In the genomic region with DNA sequence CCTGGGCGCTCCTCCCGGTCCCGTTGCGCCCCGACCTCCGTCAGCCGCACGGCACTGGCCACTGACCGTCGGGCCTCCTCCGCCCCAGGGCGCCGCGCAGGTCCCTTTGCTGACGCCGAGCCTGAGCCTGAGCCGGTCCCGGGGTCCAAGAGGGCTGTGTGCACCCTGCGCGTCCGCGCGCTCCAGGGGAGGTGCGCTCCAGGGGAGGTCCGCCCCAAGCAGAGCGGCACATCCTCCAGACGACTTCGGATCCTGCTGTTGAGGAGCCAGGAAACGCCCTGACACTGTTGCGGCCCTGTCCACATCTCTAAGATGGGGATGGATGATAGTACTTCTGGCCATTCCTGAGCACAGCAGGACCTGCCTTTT, we compare ENCODE assay signal across 7 cellular contexts. TPM values are rescaled to one million over a fixed set of nuclear protein-coding genes. Genes with fewer than 3 reads are reported as not detected.
A peak's percentile ranks its signal among the peaks of the same experiment; 100 is the strongest.
DNase-seq lines count a peak whose midpoint lies in the region; ATAC-seq and TF ChIP-seq lines count a peak whose summit lies in the region.
"Not testable (repeated sequence)": the region's sequence is repeated elsewhere in the genome, so short reads cannot be mapped to it uniquely, and the experiment has no call there.

No MANE protein-coding gene starts in this region.

- TF ChIP-seq POLR2A in esophagus muscularis mucosa (IDR thresholded peaks at IDR 0.05; ENCODE audit: low read depth): not testable (repeated sequence)

- not testable (repeated sequence) for H3K27ac Mint-ChIP-seq in T-cell; activated naive CD8-positive, alpha-beta T cell treated with anti-CD3 and anti-CD28 coated beads, Interleukin-2, amount 50 U/mL, for 24 hours; natural killer cell treated with Interleukin-12 subunit alpha and Interleukin-12 subunit beta and Interleukin-15 and Interleukin-18, amount 100 ng/mL, for 72 hours; stimulated activated naive B cell treated with anti-CD40 and anti-IgM and Interleukin-4, amounts not matched to agents 10 μg/mL and 1 μg/mL and 100 μg/mL, for 72 hours

- TF ChIP-seq EP300 in esophagus muscularis mucosa (IDR thresholded peaks at IDR 0.05): not testable (repeated sequence)

- no CpG with 5 or more reads among the region's 30 CpGs for WGBS in esophagus muscularis mucosa

- POLR2A ChIA-PET in T-cell (lab: Charles Lee): not testable (repeated sequence)

- intact Hi-C loops in esophagus muscularis mucosa (cut with DNase I); left lung (cut with DNase I): not testable (repeated sequence)

- H3K27me3 Mint-ChIP-seq in T-cell; activated naive CD8-positive, alpha-beta T cell treated with anti-CD3 and anti-CD28 coated beads, Interleukin-2, amount 50 U/mL, for 24 hours; natural killer cell treated with Interleukin-12 subunit alpha and Interleukin-12 subunit beta and Interleukin-15 and Interleukin-18, amount 100 ng/mL, for 72 hours; stimulated activated naive B cell treated with anti-CD40 and anti-IgM and Interleukin-4, amounts not matched to agents 10 μg/mL and 1 μg/mL and 100 μg/mL, for 72 hours: not testable (repeated sequence)

- ATAC-seq in T-cell (replicated peaks in 1 of 4) (peak; percentile 58 to 73 (median 66)), left lung (peak; percentile 44)
- ATAC-seq in activated naive CD8-positive, alpha-beta T cell treated with anti-CD3 and anti-CD28 coated beads, Interleukin-2, amount 50 U/mL, for 24 hours: peak; percentile 42
- peak; percentile 66 to 72 for ATAC-seq in natural killer cell treated with Interleukin-12 subunit alpha and Interleukin-12 subunit beta and Interleukin-15 and Interleukin-18, amount 100 ng/mL, for 72 hours
- ATAC-seq in stimulated activated naive B cell treated with anti-CD40 and anti-IgM and Interleukin-4, amounts not matched to agents 10 μg/mL and 1 μg/mL and 100 μg/mL, for 72 hours (replicated peaks): peak; percentile 43 to 45

- H3K36me3 ChIP-seq in esophagus muscularis mucosa, left lung: not testable (repeated sequence)

- H3K36me3 Mint-ChIP-seq in T-cell; activated naive CD8-positive, alpha-beta T cell treated with anti-CD3 and anti-CD28 coated beads, Interleukin-2, amount 50 U/mL, for 24 hours (ENCODE audit: low read depth); natural killer cell treated with Interleukin-12 subunit alpha and Interleukin-12 subunit beta and Interleukin-15 and Interleukin-18, amount 100 ng/mL, for 72 hours; stimulated activated naive B cell treated with anti-CD40 and anti-IgM and Interleukin-4, amounts not matched to agents 10 μg/mL and 1 μg/mL and 100 μg/mL, for 72 hours: not testable (repeated sequence)

- H3K4me3 Mint-ChIP-seq in T-cell; activated naive CD8-positive, alpha-beta T cell treated with anti-CD3 and anti-CD28 coated beads, Interleukin-2, amount 50 U/mL, for 24 hours; natural killer cell treated with Interleukin-12 subunit alpha and Interleukin-12 subunit beta and Interleukin-15 and Interleukin-18, amount 100 ng/mL, for 72 hours; stimulated activated naive B cell treated with anti-CD40 and anti-IgM and Interleukin-4, amounts not matched to agents 10 μg/mL and 1 μg/mL and 100 μg/mL, for 72 hours: not testable (repeated sequence)

- not testable (repeated sequence) for H3K4me1 Mint-ChIP-seq in T-cell; activated naive CD8-positive, alpha-beta T cell treated with anti-CD3 and anti-CD28 coated beads, Interleukin-2, amount 50 U/mL, for 24 hours; natural killer cell treated with Interleukin-12 subunit alpha and Interleukin-12 subunit beta and Interleukin-15 and Interleukin-18, amount 100 ng/mL, for 72 hours (ENCODE audit: low read depth in 2 of 2); stimulated activated naive B cell treated with anti-CD40 and anti-IgM and Interleukin-4, amounts not matched to agents 10 μg/mL and 1 μg/mL and 100 μg/mL, for 72 hours

- H3K9me3 ChIP-seq in esophagus muscularis mucosa, left lung: not testable (repeated sequence)

- CTCF ChIA-PET in T-cell (lab: Charles Lee): not testable (repeated sequence)

- not testable (repeated sequence) for H3K27ac ChIP-seq in esophagus muscularis mucosa (replicated peaks in 1 of 4); left lung

- H3K4me1 ChIP-seq in esophagus muscularis mucosa, left lung: not testable (repeated sequence)

- not testable (repeated sequence) for H3K9me3 Mint-ChIP-seq in T-cell; activated naive CD8-positive, alpha-beta T cell treated with anti-CD3 and anti-CD28 coated beads, Interleukin-2, amount 50 U/mL, for 24 hours; natural killer cell treated with Interleukin-12 subunit alpha and Interleukin-12 subunit beta and Interleukin-15 and Interleukin-18, amount 100 ng/mL, for 72 hours; stimulated activated naive B cell treated with anti-CD40 and anti-IgM and Interleukin-4, amounts not matched to agents 10 μg/mL and 1 μg/mL and 100 μg/mL, for 72 hours

- not testable (repeated sequence) for H3K27me3 ChIP-seq in esophagus muscularis mucosa, left lung

- not testable (repeated sequence) for TF ChIP-seq CTCF in HFF-Myc (IDR thresholded peaks at IDR 0.05; ENCODE audit: low read depth, low read length, missing control alignments); esophagus muscularis mucosa (IDR thresholded peaks at IDR 0.05); left lung (IDR thresholded peaks at IDR 0.05)

- H3K4me3 ChIP-seq in HFF-Myc (replicated peaks; ENCODE audit: low read depth, low read length): 0 out of 2 replicates have a peak overlapping the region, but pooled peaks have one; percentile 19
- H3K4me3 ChIP-seq in esophagus muscularis mucosa: peak overlapping the region; percentile 50 to 63 (median 54)
- peak overlapping the region; percentile 39 to 46 for H3K4me3 ChIP-seq in left lung

- not testable (repeated sequence) for DNase-seq in HFF-Myc (ENCODE audit: extremely low read depth, low read depth); T-cell; activated naive CD8-positive, alpha-beta T cell treated with anti-CD3 and anti-CD28 coated beads, Interleukin-2, amount 50 U/mL, for 24 hours; esophagus muscularis mucosa (ENCODE audit: extremely low spot score); left lung; natural killer cell treated with Interleukin-12 subunit alpha and Interleukin-12 subunit beta and Interleukin-15 and Interleukin-18, amount 100 ng/mL, for 72 hours (ENCODE audit: low spot score); stimulated activated naive B cell treated with anti-CD40 and anti-IgM and Interleukin-4, amounts not matched to agents 10 μg/mL and 1 μg/mL and 100 μg/mL, for 72 hours

RNA-seq across cellular contexts. Expression of gene SULT1A3, which starts 7.2 kb away (rescaled TPM):
- total RNA-seq in T-cell: 10 to 100 TPM; 25.8 to 42.6 (median 30.8) TPM
- total RNA-seq in esophagus muscularis mucosa: 10 to 100 TPM in 3 of 4 donors, 1 to 10 TPM in 1; 2.5 to 23.7 (median 15.0) TPM
- total RNA-seq in left lung: 10 to 100 TPM; 19.7 to 29.3 TPM
- 10 to 100 TPM; 19.1 to 46.7 TPM for total RNA-seq in natural killer cell treated with Interleukin-12 subunit alpha and Interleukin-12 subunit beta and Interleukin-15 and Interleukin-18, amount 100 ng/mL, for 72 hours

RNA-seq across cellular contexts. Expression of gene SLX1A, which starts 12.6 kb away (rescaled TPM):
- 100 to 1,000 TPM in 2 of 5 donors, 10 to 100 TPM in 3; 31.6 to 114 (median 86.4) TPM for total RNA-seq in T-cell
- total RNA-seq in esophagus muscularis mucosa: 10 to 100 TPM; 12.9 to 27.1 (median 23.1) TPM
- 10 to 100 TPM; 21.5 to 25.5 TPM for total RNA-seq in left lung
- 100 to 1,000 TPM in 1 of 2 donors, 10 to 100 TPM in 1; 48.6 to 169 TPM for total RNA-seq in natural killer cell treated with Interleukin-12 subunit alpha and Interleukin-12 subunit beta and Interleukin-15 and Interleukin-18, amount 100 ng/mL, for 72 hours

RNA-seq across cellular contexts. Expression of gene BOLA2B, which starts 12.8 kb away (rescaled TPM):
- total RNA-seq in T-cell (100 to 1,000 TPM in 3 of 5 donors, 10 to 100 TPM in 2; 47.0 to 115 (median 100) TPM), esophagus muscularis mucosa (100 to 1,000 TPM in 2 of 4 donors, 10 to 100 TPM in 2; 43.4 to 205 (median 116) TPM), left lung (100 to 1,000 TPM in 1 of 2 donors, 10 to 100 TPM in 1; 59.3 to 101 TPM)
- 100 to 1,000 TPM; 206 to 410 TPM for total RNA-seq in natural killer cell treated with Interleukin-12 subunit alpha and Interleukin-12 subunit beta and Interleukin-15 and Interleukin-18, amount 100 ng/mL, for 72 hours

RNA-seq across cellular contexts. Expression of gene CORO1A, which starts 22.9 kb away (rescaled TPM):
- 1,000 to 10,000 TPM in 2 of 5 donors, 100 to 1,000 TPM in 3; 708 to 1,286 (median 987) TPM for total RNA-seq in T-cell
- total RNA-seq in esophagus muscularis mucosa: 10 to 100 TPM; 11.0 to 33.5 (median 23.1) TPM
- total RNA-seq in left lung: 100 to 1,000 TPM in 1 of 2 donors, 10 to 100 TPM in 1; 29.3 to 172 TPM
- total RNA-seq in natural killer cell treated with Interleukin-12 subunit alpha and Interleukin-12 subunit beta and Interleukin-15 and Interleukin-18, amount 100 ng/mL, for 72 hours: 1,000 to 10,000 TPM in 1 of 2 donors, 100 to 1,000 TPM in 1; 987 to 1,615 TPM

RNA-seq across cellular contexts. Expression of gene NPIPB13, which starts 42.0 kb away (rescaled TPM):
- total RNA-seq in T-cell (10 to 100 TPM; 15.7 to 43.6 (median 29.2) TPM), esophagus muscularis mucosa (1 to 10 TPM in 1 of 4 donors, under 1 TPM in 3; under 0.01 to 4.1 (median 0.90) TPM), left lung (10 to 100 TPM; 13.6 to 27.0 TPM)
- 10 to 100 TPM; 38.2 to 50.6 TPM for total RNA-seq in natural killer cell treated with Interleukin-12 subunit alpha and Interleukin-12 subunit beta and Interleukin-15 and Interleukin-18, amount 100 ng/mL, for 72 hours
